In genomic region chr7:18352339-18353255, GRCh38 we compare ENCODE assay signal across 8 cellular contexts.
A peak's percentile ranks its signal among the peaks of the same experiment; 100 is the strongest.
DNase-seq lines count a peak whose midpoint lies in the region; ATAC-seq, FAIRE-seq and TF ChIP-seq lines count a peak whose summit lies in the region.

No MANE protein-coding gene starts in this region.

- peak; percentile 69; the same call in 1 of the 2 replicates for TF ChIP-seq CTCF in KMS-11 (conservative IDR thresholded peaks at IDR 0.05; ENCODE audit: low read depth, low read length)
- peak; percentile 41 for TF ChIP-seq CTCF in mesothelial cell of epicardium (IDR thresholded peaks at IDR 0.05; ENCODE audit: unreplicated experiment)

- H3K4me3 Mint-ChIP-seq in mesothelial cell of epicardium = peak overlapping the region; percentile 7

- no peaks in the 10 kb centered on the region for H4K20me1 ChIP-seq in KMS-11 (ENCODE audit: insufficient read depth)

- H3K4me1 Mint-ChIP-seq in mesothelial cell of epicardium = peaks cover 52% of the 10 kb centered on the region

- no peak overlapping the region for H3K27ac ChIP-seq in KMS-11

- DNase-seq in ELF-1 (ENCODE audit: low read depth, low spot score) (peak; percentile 5), RKO (ENCODE audit: low spot score) (peak; percentile 80), mesothelial cell of epicardium (ENCODE audit: low spot score in 2 of 2, unreplicated experiment in 2 of 2) (peak in 1 of 2 experiments; percentile 45), OCI-M2 (lab: John Stamatoyannopoulos, UW; ENCODE audit: unreplicated experiment) (no peak)

- H3K36me3 Mint-ChIP-seq in mesothelial cell of epicardium = no peaks in the 10 kb centered on the region

- peak; percentile 33 for FAIRE-seq in endometrium (lab: Jason Lieb, UNC)

- no peak overlapping the region for H2AFZ ChIP-seq in KMS-11 (ENCODE audit: low read depth)

- no peak overlapping the region for H3K9ac ChIP-seq in KMS-11

- H3K79me2 ChIP-seq in KMS-11 (ENCODE audit: insufficient read depth, low read depth) = no peaks in the 10 kb centered on the region

- no peaks in the 10 kb centered on the region for H3K27me3 ChIP-seq in KMS-11 (ENCODE audit: insufficient read depth, low read depth)

- peaks cover 4% of the 10 kb centered on the region for H3K4me1 ChIP-seq in KMS-11 (ENCODE audit: low read depth, poor library complexity, severe bottlenecking)

- H3K27ac Mint-ChIP-seq in mesothelial cell of epicardium = peak overlapping the region; percentile 70

- ATAC-seq in GM21529 (IDR thresholded peaks at IDR 0.05; ENCODE audit: unreplicated experiment) (peak; percentile 67), HG03469 (IDR thresholded peaks at IDR 0.05; ENCODE audit: unreplicated experiment) (no peak)

- H3K4me2 ChIP-seq in KMS-11 = no peak overlapping the region

- H3K27me3 Mint-ChIP-seq in mesothelial cell of epicardium (ENCODE audit: low read depth) = no peaks in the 10 kb centered on the region

- no peaks in the 10 kb centered on the region for H3K9me3 Mint-ChIP-seq in mesothelial cell of epicardium

- H3K4me3 ChIP-seq in KMS-11 (IDR thresholded peaks at IDR 0.05; ENCODE audit: insufficient read depth, low read depth, low read length) = no peak overlapping the region

- no peaks in the 10 kb centered on the region for H3K36me3 ChIP-seq in KMS-11 (ENCODE audit: insufficient read depth)
